In genomic region chr5:157890825-157891587, GRCh38 we compare ENCODE assay signal across 1 cellular context.
TF ChIP-seq lines count a peak whose summit lies in the region.

No MANE protein-coding gene starts in this region.

TF ChIP-seq in H1, 55 proteins besides CTCF, POLR2A, EP300 and RAD21:
- no peak for TF ChIP-seq HDAC2 (IDR thresholded peaks at IDR 0.05; ENCODE audit: borderline replicate concordance in 1 of 2, low read depth in 2 of 2, low read length in 2 of 2)
- TF ChIP-seq CHD2 (IDR thresholded peaks at IDR 0.05; ENCODE audit: low read length): no peak
- TF ChIP-seq SP2 (IDR thresholded peaks at IDR 0.05; ENCODE audit: low read length): no peak
- no peak for TF ChIP-seq SIN3A (conservative IDR thresholded peaks at IDR 0.05 in 1 of 2, IDR thresholded peaks at IDR 0.05 in 1 of 2; ENCODE audit: low read depth in 1 of 2, low read length in 2 of 2)
- TF ChIP-seq TEAD4 (IDR thresholded peaks at IDR 0.05; ENCODE audit: low read depth, low read length): no peak
- TF ChIP-seq ASH2L (IDR thresholded peaks at IDR 0.05; ENCODE audit: low read length): no peak
- no peak for TF ChIP-seq MAFK (IDR thresholded peaks at IDR 0.05; ENCODE audit: low read depth, low read length)
- no peak for TF ChIP-seq EGR1 (IDR thresholded peaks at IDR 0.05; ENCODE audit: borderline replicate concordance, low read depth, low read length)
- TF ChIP-seq SP1 (IDR thresholded peaks at IDR 0.05; ENCODE audit: low read depth, low read length): no peak
- TF ChIP-seq RXRA (IDR thresholded peaks at IDR 0.05; ENCODE audit: insufficient read depth, low read depth, low read length): no peak
- no peak for TF ChIP-seq TBP (IDR thresholded peaks at IDR 0.05; ENCODE audit: low read depth, low read length)
- no peak for TF ChIP-seq PHF8 (conservative IDR thresholded peaks at IDR 0.05; ENCODE audit: low read depth, low read length)
- no peak for TF ChIP-seq USF2 (IDR thresholded peaks at IDR 0.05; ENCODE audit: low read length)
- no peak for TF ChIP-seq TAF1 (IDR thresholded peaks at IDR 0.05; ENCODE audit: low read depth, low read length)
- no peak for TF ChIP-seq FOSL1 (IDR thresholded peaks at IDR 0.05; ENCODE audit: insufficient read depth, low read depth, low read length)
- no peak for TF ChIP-seq MAX (IDR thresholded peaks at IDR 0.05)
- no peak for TF ChIP-seq KDM5A (IDR thresholded peaks at IDR 0.05; ENCODE audit: low read length)
- no peak for TF ChIP-seq SIRT6 (IDR thresholded peaks at IDR 0.05; ENCODE audit: low read length)
TF ChIP-seq in H1: peak in this region for 0.
